In the genomic region with DNA sequence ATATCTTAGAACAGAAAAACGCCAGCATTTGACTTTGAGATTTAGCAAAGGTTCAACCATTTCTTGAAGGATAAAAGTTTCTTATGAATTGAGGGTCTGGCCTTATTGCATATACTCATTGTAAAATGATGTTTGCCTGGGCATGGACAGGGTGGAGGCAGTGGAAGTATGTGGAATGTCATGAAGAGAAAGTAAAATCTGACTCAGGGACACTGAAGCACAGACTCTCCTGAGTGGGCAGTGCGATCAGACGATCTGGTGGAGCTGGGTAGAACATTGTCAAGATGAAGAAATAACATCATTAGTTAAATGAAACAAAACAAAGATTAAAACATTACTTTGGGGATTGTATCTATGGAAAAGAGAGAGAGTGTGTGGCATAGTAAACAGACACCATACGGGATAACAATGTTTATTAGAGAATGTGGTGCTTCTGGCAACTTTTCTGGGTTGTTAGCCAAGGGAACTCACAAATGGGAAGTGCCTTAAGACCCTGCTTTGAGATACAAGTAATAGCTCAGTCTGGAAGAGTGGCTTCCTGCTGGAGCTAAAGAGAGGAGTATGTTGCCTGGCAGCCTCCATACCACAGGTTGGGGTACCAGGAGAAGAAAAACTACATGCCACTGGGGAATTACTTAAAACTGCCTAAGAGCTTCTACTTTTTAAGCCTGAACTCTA, we compare ENCODE assay signal across 2 cellular contexts.
TF ChIP-seq lines count a peak whose summit lies in the region.

No MANE protein-coding gene starts in this region.

TF ChIP-seq in liver, 16 proteins besides CTCF, POLR2A, EP300 and RAD21:
- TF ChIP-seq RXRA (IDR thresholded peaks at IDR 0.05) (no peak), YY1 (IDR thresholded peaks at IDR 0.05) (no peak), JUND (IDR thresholded peaks at IDR 0.05) (no peak), EGR1 (IDR thresholded peaks at IDR 0.05; ENCODE audit: low read depth in 2 of 2) (no peak), NR2F2 (IDR thresholded peaks at IDR 0.05) (no peak), HNF4G (IDR thresholded peaks at IDR 0.05) (no peak)
- TF ChIP-seq, protein P1, sequence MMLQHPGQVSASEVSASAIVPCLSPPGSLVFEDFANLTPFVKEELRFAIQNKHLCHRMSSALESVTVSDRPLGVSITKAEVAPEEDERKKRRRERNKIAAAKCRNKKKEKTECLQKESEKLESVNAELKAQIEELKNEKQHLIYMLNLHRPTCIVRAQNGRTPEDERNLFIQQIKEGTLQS (IDR thresholded peaks at IDR 0.05) = no peak
- TF ChIP-seq, protein P2, sequence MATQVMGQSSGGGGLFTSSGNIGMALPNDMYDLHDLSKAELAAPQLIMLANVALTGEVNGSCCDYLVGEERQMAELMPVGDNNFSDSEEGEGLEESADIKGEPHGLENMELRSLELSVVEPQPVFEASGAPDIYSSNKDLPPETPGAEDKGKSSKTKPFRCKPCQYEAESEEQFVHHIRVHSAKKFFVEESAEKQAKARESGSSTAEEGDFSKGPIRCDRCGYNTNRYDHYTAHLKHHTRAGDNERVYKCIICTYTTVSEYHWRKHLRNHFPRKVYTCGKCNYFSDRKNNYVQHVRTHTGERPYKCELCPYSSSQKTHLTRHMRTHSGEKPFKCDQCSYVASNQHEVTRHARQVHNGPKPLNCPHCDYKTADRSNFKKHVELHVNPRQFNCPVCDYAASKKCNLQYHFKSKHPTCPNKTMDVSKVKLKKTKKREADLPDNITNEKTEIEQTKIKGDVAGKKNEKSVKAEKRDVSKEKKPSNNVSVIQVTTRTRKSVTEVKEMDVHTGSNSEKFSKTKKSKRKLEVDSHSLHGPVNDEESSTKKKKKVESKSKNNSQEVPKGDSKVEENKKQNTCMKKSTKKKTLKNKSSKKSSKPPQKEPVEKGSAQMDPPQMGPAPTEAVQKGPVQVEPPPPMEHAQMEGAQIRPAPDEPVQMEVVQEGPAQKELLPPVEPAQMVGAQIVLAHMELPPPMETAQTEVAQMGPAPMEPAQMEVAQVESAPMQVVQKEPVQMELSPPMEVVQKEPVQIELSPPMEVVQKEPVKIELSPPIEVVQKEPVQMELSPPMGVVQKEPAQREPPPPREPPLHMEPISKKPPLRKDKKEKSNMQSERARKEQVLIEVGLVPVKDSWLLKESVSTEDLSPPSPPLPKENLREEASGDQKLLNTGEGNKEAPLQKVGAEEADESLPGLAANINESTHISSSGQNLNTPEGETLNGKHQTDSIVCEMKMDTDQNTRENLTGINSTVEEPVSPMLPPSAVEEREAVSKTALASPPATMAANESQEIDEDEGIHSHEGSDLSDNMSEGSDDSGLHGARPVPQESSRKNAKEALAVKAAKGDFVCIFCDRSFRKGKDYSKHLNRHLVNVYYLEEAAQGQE (IDR thresholded peaks at IDR 0.05) = no peak
- TF ChIP-seq, protein P3, sequence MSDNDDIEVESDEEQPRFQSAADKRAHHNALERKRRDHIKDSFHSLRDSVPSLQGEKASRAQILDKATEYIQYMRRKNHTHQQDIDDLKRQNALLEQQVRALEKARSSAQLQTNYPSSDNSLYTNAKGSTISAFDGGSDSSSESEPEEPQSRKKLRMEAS (IDR thresholded peaks at IDR 0.05) = no peak

TF ChIP-seq in HepG2, 621 proteins besides CTCF, POLR2A, EP300 and RAD21:
- no peak for TF ChIP-seq NR2F6 (IDR thresholded peaks at IDR 0.05)
- TF ChIP-seq NR2F6 (CRISPR knock-in tag; IDR thresholded peaks at IDR 0.05) = no peak
- no peak for TF ChIP-seq ZNF326 (CRISPR knock-in tag; IDR thresholded peaks at IDR 0.05; ENCODE audit: borderline replicate concordance)
- TF ChIP-seq, protein P4, sequence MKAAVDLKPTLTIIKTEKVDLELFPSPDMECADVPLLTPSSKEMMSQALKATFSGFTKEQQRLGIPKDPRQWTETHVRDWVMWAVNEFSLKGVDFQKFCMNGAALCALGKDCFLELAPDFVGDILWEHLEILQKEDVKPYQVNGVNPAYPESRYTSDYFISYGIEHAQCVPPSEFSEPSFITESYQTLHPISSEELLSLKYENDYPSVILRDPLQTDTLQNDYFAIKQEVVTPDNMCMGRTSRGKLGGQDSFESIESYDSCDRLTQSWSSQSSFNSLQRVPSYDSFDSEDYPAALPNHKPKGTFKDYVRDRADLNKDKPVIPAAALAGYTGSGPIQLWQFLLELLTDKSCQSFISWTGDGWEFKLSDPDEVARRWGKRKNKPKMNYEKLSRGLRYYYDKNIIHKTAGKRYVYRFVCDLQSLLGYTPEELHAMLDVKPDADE (CRISPR knock-in tag; IDR thresholded peaks at IDR 0.05) = no peak
- TF ChIP-seq NR2F2 (IDR thresholded peaks at IDR 0.05; ENCODE audit: borderline replicate concordance, low read depth) = no peak
- TF ChIP-seq DR1 (CRISPR knock-in tag; IDR thresholded peaks at IDR 0.05) = no peak
- TF ChIP-seq ZNF83 (CRISPR knock-in tag; IDR thresholded peaks at IDR 0.05; ENCODE audit: borderline replicate concordance) = no peak
- TF ChIP-seq, protein P5, sequence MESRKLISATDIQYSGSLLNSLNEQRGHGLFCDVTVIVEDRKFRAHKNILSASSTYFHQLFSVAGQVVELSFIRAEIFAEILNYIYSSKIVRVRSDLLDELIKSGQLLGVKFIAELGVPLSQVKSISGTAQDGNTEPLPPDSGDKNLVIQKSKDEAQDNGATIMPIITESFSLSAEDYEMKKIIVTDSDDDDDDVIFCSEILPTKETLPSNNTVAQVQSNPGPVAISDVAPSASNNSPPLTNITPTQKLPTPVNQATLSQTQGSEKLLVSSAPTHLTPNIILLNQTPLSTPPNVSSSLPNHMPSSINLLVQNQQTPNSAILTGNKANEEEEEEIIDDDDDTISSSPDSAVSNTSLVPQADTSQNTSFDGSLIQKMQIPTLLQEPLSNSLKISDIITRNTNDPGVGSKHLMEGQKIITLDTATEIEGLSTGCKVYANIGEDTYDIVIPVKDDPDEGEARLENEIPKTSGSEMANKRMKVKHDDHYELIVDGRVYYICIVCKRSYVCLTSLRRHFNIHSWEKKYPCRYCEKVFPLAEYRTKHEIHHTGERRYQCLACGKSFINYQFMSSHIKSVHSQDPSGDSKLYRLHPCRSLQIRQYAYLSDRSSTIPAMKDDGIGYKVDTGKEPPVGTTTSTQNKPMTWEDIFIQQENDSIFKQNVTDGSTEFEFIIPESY (CRISPR knock-in tag; IDR thresholded peaks at IDR 0.05) = no peak
- no peak for TF ChIP-seq ZNF121 (CRISPR knock-in tag; IDR thresholded peaks at IDR 0.05)
- TF ChIP-seq, protein P6, sequence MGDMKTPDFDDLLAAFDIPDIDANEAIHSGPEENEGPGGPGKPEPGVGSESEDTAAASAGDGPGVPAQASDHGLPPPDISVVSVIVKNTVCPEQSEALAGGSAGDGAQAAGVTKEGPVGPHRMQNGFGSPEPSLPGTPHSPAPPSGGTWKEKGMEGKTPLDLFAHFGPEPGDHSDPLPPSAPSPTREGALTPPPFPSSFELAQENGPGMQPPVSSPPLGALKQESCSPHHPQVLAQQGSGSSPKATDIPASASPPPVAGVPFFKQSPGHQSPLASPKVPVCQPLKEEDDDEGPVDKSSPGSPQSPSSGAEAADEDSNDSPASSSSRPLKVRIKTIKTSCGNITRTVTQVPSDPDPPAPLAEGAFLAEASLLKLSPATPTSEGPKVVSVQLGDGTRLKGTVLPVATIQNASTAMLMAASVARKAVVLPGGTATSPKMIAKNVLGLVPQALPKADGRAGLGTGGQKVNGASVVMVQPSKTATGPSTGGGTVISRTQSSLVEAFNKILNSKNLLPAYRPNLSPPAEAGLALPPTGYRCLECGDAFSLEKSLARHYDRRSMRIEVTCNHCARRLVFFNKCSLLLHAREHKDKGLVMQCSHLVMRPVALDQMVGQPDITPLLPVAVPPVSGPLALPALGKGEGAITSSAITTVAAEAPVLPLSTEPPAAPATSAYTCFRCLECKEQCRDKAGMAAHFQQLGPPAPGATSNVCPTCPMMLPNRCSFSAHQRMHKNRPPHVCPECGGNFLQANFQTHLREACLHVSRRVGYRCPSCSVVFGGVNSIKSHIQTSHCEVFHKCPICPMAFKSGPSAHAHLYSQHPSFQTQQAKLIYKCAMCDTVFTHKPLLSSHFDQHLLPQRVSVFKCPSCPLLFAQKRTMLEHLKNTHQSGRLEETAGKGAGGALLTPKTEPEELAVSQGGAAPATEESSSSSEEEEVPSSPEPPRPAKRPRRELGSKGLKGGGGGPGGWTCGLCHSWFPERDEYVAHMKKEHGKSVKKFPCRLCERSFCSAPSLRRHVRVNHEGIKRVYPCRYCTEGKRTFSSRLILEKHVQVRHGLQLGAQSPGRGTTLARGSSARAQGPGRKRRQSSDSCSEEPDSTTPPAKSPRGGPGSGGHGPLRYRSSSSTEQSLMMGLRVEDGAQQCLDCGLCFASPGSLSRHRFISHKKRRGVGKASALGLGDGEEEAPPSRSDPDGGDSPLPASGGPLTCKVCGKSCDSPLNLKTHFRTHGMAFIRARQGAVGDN (CRISPR knock-in tag; IDR thresholded peaks at IDR 0.05) = no peak
- TF ChIP-seq, protein P7, sequence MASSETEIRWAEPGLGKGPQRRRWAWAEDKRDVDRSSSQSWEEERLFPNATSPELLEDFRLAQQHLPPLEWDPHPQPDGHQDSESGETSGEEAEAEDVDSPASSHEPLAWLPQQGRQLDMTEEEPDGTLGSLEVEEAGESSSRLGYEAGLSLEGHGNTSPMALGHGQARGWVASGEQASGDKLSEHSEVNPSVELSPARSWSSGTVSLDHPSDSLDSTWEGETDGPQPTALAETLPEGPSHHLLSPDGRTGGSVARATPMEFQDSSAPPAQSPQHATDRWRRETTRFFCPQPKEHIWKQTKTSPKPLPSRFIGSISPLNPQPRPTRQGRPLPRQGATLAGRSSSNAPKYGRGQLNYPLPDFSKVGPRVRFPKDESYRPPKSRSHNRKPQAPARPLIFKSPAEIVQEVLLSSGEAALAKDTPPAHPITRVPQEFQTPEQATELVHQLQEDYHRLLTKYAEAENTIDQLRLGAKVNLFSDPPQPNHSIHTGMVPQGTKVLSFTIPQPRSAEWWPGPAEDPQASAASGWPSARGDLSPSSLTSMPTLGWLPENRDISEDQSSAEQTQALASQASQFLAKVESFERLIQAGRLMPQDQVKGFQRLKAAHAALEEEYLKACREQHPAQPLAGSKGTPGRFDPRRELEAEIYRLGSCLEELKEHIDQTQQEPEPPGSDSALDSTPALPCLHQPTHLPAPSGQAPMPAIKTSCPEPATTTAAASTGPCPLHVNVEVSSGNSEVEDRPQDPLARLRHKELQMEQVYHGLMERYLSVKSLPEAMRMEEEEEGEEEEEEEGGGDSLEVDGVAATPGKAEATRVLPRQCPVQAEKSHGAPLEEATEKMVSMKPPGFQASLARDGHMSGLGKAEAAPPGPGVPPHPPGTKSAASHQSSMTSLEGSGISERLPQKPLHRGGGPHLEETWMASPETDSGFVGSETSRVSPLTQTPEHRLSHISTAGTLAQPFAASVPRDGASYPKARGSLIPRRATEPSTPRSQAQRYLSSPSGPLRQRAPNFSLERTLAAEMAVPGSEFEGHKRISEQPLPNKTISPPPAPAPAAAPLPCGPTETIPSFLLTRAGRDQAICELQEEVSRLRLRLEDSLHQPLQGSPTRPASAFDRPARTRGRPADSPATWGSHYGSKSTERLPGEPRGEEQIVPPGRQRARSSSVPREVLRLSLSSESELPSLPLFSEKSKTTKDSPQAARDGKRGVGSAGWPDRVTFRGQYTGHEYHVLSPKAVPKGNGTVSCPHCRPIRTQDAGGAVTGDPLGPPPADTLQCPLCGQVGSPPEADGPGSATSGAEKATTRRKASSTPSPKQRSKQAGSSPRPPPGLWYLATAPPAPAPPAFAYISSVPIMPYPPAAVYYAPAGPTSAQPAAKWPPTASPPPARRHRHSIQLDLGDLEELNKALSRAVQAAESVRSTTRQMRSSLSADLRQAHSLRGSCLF (CRISPR knock-in tag; IDR thresholded peaks at IDR 0.05; ENCODE audit: borderline replicate concordance) = no peak
- TF ChIP-seq, protein P8, sequence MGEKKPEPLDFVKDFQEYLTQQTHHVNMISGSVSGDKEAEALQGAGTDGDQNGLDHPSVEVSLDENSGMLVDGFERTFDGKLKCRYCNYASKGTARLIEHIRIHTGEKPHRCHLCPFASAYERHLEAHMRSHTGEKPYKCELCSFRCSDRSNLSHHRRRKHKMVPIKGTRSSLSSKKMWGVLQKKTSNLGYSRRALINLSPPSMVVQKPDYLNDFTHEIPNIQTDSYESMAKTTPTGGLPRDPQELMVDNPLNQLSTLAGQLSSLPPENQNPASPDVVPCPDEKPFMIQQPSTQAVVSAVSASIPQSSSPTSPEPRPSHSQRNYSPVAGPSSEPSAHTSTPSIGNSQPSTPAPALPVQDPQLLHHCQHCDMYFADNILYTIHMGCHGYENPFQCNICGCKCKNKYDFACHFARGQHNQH (CRISPR knock-in tag; IDR thresholded peaks at IDR 0.05) = no peak
- TF ChIP-seq ZNF792 (CRISPR knock-in tag; IDR thresholded peaks at IDR 0.05) = no peak
- TF ChIP-seq, protein P9, sequence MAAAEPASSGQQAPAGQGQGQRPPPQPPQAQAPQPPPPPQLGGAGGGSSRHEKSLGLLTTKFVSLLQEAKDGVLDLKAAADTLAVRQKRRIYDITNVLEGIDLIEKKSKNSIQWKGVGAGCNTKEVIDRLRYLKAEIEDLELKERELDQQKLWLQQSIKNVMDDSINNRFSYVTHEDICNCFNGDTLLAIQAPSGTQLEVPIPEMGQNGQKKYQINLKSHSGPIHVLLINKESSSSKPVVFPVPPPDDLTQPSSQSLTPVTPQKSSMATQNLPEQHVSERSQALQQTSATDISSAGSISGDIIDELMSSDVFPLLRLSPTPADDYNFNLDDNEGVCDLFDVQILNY (CRISPR knock-in tag; conservative IDR thresholded peaks at IDR 0.05) = no peak
- TF ChIP-seq, protein P10, sequence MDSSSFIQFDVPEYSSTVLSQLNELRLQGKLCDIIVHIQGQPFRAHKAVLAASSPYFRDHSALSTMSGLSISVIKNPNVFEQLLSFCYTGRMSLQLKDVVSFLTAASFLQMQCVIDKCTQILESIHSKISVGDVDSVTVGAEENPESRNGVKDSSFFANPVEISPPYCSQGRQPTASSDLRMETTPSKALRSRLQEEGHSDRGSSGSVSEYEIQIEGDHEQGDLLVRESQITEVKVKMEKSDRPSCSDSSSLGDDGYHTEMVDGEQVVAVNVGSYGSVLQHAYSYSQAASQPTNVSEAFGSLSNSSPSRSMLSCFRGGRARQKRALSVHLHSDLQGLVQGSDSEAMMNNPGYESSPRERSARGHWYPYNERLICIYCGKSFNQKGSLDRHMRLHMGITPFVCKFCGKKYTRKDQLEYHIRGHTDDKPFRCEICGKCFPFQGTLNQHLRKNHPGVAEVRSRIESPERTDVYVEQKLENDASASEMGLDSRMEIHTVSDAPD (CRISPR knock-in tag; IDR thresholded peaks at IDR 0.05) = no peak
- TF ChIP-seq ZNF160 (CRISPR knock-in tag; IDR thresholded peaks at IDR 0.05) = no peak
TF ChIP-seq in HepG2: peak in this region for 0.
